ENCODE assay signal across 21 cellular contexts in genomic region chr4:72340803-72341431, GRCh38.
DNase-seq lines count a peak whose midpoint lies in the region; FAIRE-seq and TF ChIP-seq lines count a peak whose summit lies in the region.
"Had no signal": no experiment of that assay in that cellular context is flagged by ENCODE, and none has a peak within 500 bp of the region (broad histone marks: within the 10 kb centered on the region; RNA-seq: fewer than 3 reads in every experiment).

No MANE protein-coding gene starts in this region.

- peak; percentile 6 for DNase-seq in EL
- DNase-seq in RWPE1 (ENCODE audit: low spot score) = peak; percentile 22
- peak; percentile 84 for DNase-seq in bronchial epithelial cell (ENCODE audit: low read depth)
- peak; percentile 10 for DNase-seq in iPS-NIHi7 (ENCODE audit: extremely low spot score)
- no peak for DNase-seq in medulla oblongata (ENCODE audit: extremely low spot score)
- DNase-seq in effector memory CD4-positive, alpha-beta T cell = no peak
- DNase-seq in activated effector memory CD4-positive, alpha-beta T cell treated with anti-CD3 and anti-CD28 coated beads, Interleukin-2, amount 50 U/mL, for 16 hours = no peak
- no peak for DNase-seq in activated CD8-positive, alpha-beta memory T cell treated with anti-CD3 and anti-CD28 coated beads for 24 hours
- DNase-seq: activated CD4-positive, alpha-beta T cell treated with anti-CD3 and anti-CD28 coated beads, Interleukin-2, amount 10 ng/mL, durations not matched to agents 7 days and 5 days; activated naive CD8-positive, alpha-beta T cell treated with anti-CD3 and anti-CD28 coated beads for 36 hours; COR-L47; cortex of kidney; DMS79; kidney; NCI-H1417; NCI-H510A treated with DMSO at 0.1 percent for 48 hours; right cardiac atrium had no signal

- H3K4me3 ChIP-seq in bronchial epithelial cell (ENCODE audit: low read depth, low read length) = no peak overlapping the region
- H3K4me3 ChIP-seq in effector memory CD4-positive, alpha-beta T cell (ENCODE audit: insufficient read depth, low read depth, low read length, poor library complexity, severe bottlenecking) = no peak overlapping the region
- H3K4me3 ChIP-seq: A549 had no signal

- no peak for TF ChIP-seq CTCF in RWPE1 (conservative IDR thresholded peaks at IDR 0.05; ENCODE audit: low read depth)
- TF ChIP-seq CTCF in bronchial epithelial cell (IDR thresholded peaks at IDR 0.05; ENCODE audit: insufficient read depth, low read length, severe bottlenecking) = no peak

- no peak for FAIRE-seq in bronchial epithelial cell (lab: Jason Lieb, UNC)
- FAIRE-seq: A549, RCC 7860 had no signal

- H3K4me1 ChIP-seq in effector memory CD4-positive, alpha-beta T cell (ENCODE audit: control insufficient read depth, insufficient read depth, low read length, poor library complexity, severe bottlenecking) = no peaks in the 10 kb centered on the region
- H3K4me1 ChIP-seq: A549 had no signal

- H3K27me3 ChIP-seq in bronchial epithelial cell (ENCODE audit: control insufficient read depth, insufficient read depth, low read length) = no peaks in the 10 kb centered on the region
- H3K27me3 ChIP-seq in effector memory CD4-positive, alpha-beta T cell (replicated peaks; ENCODE audit: control insufficient read depth, insufficient read depth, low read length, poor library complexity, severe bottlenecking) = no peaks in the 10 kb centered on the region

- no peaks in the 10 kb centered on the region for H3K36me3 ChIP-seq in bronchial epithelial cell (ENCODE audit: control insufficient read depth, insufficient read depth, low read length)
- H3K36me3 ChIP-seq in effector memory CD4-positive, alpha-beta T cell (ENCODE audit: control insufficient read depth, insufficient read depth, low read length) = no peaks in the 10 kb centered on the region

- CTCF ChIA-PET in RWPE1 (lab: Yijun Ruan, JAX) = interaction anchor here (0.6 to 1.4 kb wide), 3 partner anchors 14 to 972 kb away, joined by 3 to 5 read pairs (median 4); no protein-coding TSS in a partner anchor

- POLR2A ChIA-PET in RWPE1 (lab: Yijun Ruan, JAX; ENCODE audit: low non-redundant PET) = no interaction called here

- H3K9me3 ChIP-seq in effector memory CD4-positive, alpha-beta T cell (ENCODE audit: control insufficient read depth, low read length) = no peaks in the 10 kb centered on the region
- H3K9me3 ChIP-seq: A549 had no signal

- no peak overlapping the region for H3K27ac ChIP-seq in RWPE1
- no peak overlapping the region for H3K27ac ChIP-seq in effector memory CD4-positive, alpha-beta T cell (ENCODE audit: insufficient read depth, low read length, poor library complexity, severe bottlenecking)
- H3K27ac ChIP-seq: A549, epithelial cell of prostate, VCaP had no signal

Comparison
In these comparisons a context has a peak if more than half of its experiments do, and no peak if none do; other contexts are left out.
1. DNase-seq: peak in EL (single experiment), RWPE1 (single experiment), bronchial epithelial cell (single experiment) and iPS-NIHi7 (single experiment); none in medulla oblongata (single experiment), effector memory CD4-positive, alpha-beta T cell (0 of 3), activated effector memory CD4-positive, alpha-beta T cell treated with anti-CD3 and anti-CD28 coated beads, Interleukin-2, amount 50 U/mL, for 16 hours (single experiment) and activated CD8-positive, alpha-beta memory T cell treated with anti-CD3 and anti-CD28 coated beads for 24 hours (single experiment).